ENCODE assay signal across 10 cellular contexts in the genomic region with DNA sequence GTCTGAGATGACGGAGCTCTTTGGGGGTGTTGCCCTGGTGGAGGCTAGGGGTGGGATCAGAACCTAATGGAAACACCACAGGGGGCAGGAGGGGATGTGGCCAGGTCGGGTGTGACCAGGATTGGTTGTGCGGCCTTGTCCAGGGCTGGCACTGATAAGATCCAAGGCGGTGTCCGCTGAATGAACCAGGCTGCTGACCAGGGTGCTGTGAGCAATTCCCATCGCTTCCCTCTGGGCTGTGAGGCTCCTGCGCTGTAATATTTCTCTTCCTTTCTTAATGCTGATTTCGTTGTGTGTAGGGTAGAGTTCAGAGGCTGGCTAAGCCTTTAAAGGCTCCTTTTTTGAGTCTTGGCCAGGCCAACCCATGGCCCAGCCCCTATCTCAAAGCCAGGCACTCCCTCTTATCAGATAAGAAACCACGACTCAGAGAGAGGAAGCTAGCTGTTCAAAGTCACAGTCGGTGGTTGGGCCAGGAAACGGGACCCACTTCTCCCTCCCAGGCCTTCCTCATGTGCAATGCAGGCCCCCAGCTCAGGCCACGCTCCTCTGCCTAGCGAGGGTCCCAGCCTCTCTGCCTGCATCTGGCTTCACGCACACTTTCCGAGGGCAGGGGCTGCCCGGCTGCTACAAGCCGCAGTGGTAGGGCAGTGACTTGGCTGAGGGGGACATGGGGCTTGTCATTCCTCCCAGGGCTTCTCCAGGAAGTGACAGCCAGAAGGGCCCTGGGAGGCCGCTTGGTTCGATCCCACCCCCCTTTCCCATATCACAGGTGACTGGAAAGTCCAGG. TPM values are rescaled to one million over a fixed set of nuclear protein-coding genes. Genes with fewer than 3 reads are reported as not detected.
A peak's percentile ranks its signal among the peaks of the same experiment; 100 is the strongest.
DNase-seq lines count a peak whose midpoint lies in the region; ATAC-seq, FAIRE-seq and TF ChIP-seq lines count a peak whose summit lies in the region.
"Had no signal": no experiment of that assay in that cellular context is flagged by ENCODE, and none has a peak within 500 bp of the region (broad histone marks: within the 10 kb centered on the region; RNA-seq: fewer than 3 reads in every experiment).

No MANE protein-coding gene starts in this region.

- no peak overlapping the region for H3K4ac ChIP-seq in neuronal stem cell (ENCODE audit: low read length)

- TF ChIP-seq POLR2A in H54 (IDR thresholded peaks at IDR 0.05; ENCODE audit: low read depth, low read length): no peak

- H3K4me3 ChIP-seq in SK-N-SH (ENCODE audit: low read depth in 2 of 2, low read length in 1 of 2): no peak overlapping the region
- no peak overlapping the region for H3K4me3 ChIP-seq in neuronal stem cell (ENCODE audit: low read length in 2 of 2)
- H3K4me3 ChIP-seq: ovary had no signal

- DNase-seq in EL (peak; percentile 39), SK-N-SH (peak; percentile 76), amniotic epithelial cell (ENCODE audit: low read depth) (peak; percentile 93), neuronal stem cell (ENCODE audit: low spot score) (no peak), H54 (ENCODE audit: insufficient read length, low spot score) (no peak), mesenteric fat pad (ENCODE audit: low spot score) (no peak)
- DNase-seq: activated B cell treated with CpG ODN at 0.5 μM for 24 hours, ovary had no signal

- H3K9me3 ChIP-seq in SK-N-SH (no peaks in the 10 kb centered on the region), neuronal stem cell (replicated peaks in 1 of 2; ENCODE audit: control insufficient read depth in 2 of 2, insufficient read depth in 1 of 2, low read depth in 1 of 2, low read length in 2 of 2) (no peaks in the 10 kb centered on the region)
- H3K9me3 ChIP-seq: ovary had no signal

- H3K27me3 ChIP-seq in SK-N-SH (ENCODE audit: insufficient read depth) (no peaks in the 10 kb centered on the region), neuronal stem cell (ENCODE audit: control insufficient read depth in 3 of 3, insufficient read depth in 3 of 3, low read depth in 1 of 3, low read length in 3 of 3) (peaks cover 0 to 13% (median 0%) of the 10 kb centered on the region in 3 experiments)
- H3K27me3 ChIP-seq: ovary had no signal

- H3K23ac ChIP-seq in neuronal stem cell (ENCODE audit: low read depth, low read length, poor library complexity): peak overlapping the region; percentile 87

- no peaks in the 10 kb centered on the region for H3K36me3 ChIP-seq in SK-N-SH (replicated peaks in 1 of 2; ENCODE audit: control insufficient read depth in 1 of 2, insufficient read depth in 2 of 2, low read length in 1 of 2)
- H3K36me3 ChIP-seq in neuronal stem cell (replicated peaks in 1 of 2; ENCODE audit: control insufficient read depth in 2 of 2, insufficient read depth in 2 of 2, low read length in 2 of 2): no peaks in the 10 kb centered on the region
- H3K36me3 ChIP-seq: ovary had no signal

- ATAC-seq in HG02623 (IDR thresholded peaks at IDR 0.05; ENCODE audit: unreplicated experiment) (no peak), HG03565 (IDR thresholded peaks at IDR 0.05; ENCODE audit: unreplicated experiment) (no peak)

- CTCF ChIA-PET in SK-N-SH (lab: Yijun Ruan, JAX): interaction anchor here (1.1 to 1.5 kb wide), 4 partner anchors 24 to 663 kb away, joined by 3 read pairs; a partner anchor contains a TSS

- H4K20me1 ChIP-seq in SK-N-SH (ENCODE audit: insufficient read depth): no peaks in the 10 kb centered on the region

- H3K9ac ChIP-seq in SK-N-SH: no peak overlapping the region
- H3K9ac ChIP-seq in neuronal stem cell (ENCODE audit: low read depth, low read length, poor library complexity): no peak overlapping the region

- peaks cover 4 to 36% of the 10 kb centered on the region in 2 experiments; a peak in 2 of 4 replicates for H3K4me1 ChIP-seq in SK-N-SH (ENCODE audit: control insufficient read depth in 1 of 2, insufficient read depth in 2 of 2, low read depth in 1 of 2, low read length in 1 of 2)
- peaks cover 6 to 9% of the 10 kb centered on the region in 2 donors for H3K4me1 ChIP-seq in neuronal stem cell (ENCODE audit: control insufficient read depth in 2 of 2, insufficient read depth in 1 of 2, low read depth in 1 of 2, low read length in 2 of 2)

- H2BK12ac ChIP-seq in neuronal stem cell (ENCODE audit: low read length): peak overlapping the region; percentile 91

- H2BK15ac ChIP-seq in neuronal stem cell (ENCODE audit: low read length): peak overlapping the region; percentile 75

- WGBS in SK-N-SH (ENCODE audit: low lambda C conversion rate): 65% methylated on average over 18 of the region's 19 CpGs
- WGBS in neuronal stem cell (ENCODE audit: extremely low coverage in 2 of 2, insufficient read length in 2 of 2, insufficient replicate concordance in 1 of 2), 2 donors: no CpG with 5 or more reads among the region's 19 CpGs

- peak overlapping the region; percentile 71 for H2AK5ac ChIP-seq in neuronal stem cell (ENCODE audit: low read depth, low read length)

- no peaks in the 10 kb centered on the region for H3K9me2 ChIP-seq in SK-N-SH

- H3K27ac ChIP-seq in SK-N-SH (ENCODE audit: low read depth in 2 of 2, low read length in 1 of 2): no peak overlapping the region; a peak in 1 of 4 replicates
- no peak overlapping the region for H3K27ac ChIP-seq in neuronal stem cell (replicated peaks; ENCODE audit: low read length)
- H3K27ac ChIP-seq: ovary had no signal

- no peaks in the 10 kb centered on the region for H3K79me1 ChIP-seq in neuronal stem cell (ENCODE audit: low read depth, low read length)

- no peak overlapping the region for H2BK120ac ChIP-seq in neuronal stem cell (ENCODE audit: low read depth, low read length)

- H3K14ac ChIP-seq in neuronal stem cell (ENCODE audit: low read length): no peak overlapping the region

- POLR2A ChIA-PET in SK-N-SH (lab: Yijun Ruan, JAX): interaction anchor here (0.6 to 2.1 kb wide), 3 partner anchors 10 to 127 kb away, joined by 3 to 15 read pairs (median 4); no protein-coding TSS in a partner anchor

- no peaks in the 10 kb centered on the region for H3F3A ChIP-seq in SK-N-SH (replicated peaks; ENCODE audit: insufficient read depth)

- no peak overlapping the region for H2BK5ac ChIP-seq in neuronal stem cell (ENCODE audit: low read length)

- no peak for TF ChIP-seq CTCF in SK-N-SH (IDR thresholded peaks at IDR 0.05)

- no peak for TF ChIP-seq RAD21 in SK-N-SH (IDR thresholded peaks at IDR 0.05; ENCODE audit: low read length)

- H3K4me2 ChIP-seq in SK-N-SH (no peak overlapping the region), neuronal stem cell (ENCODE audit: insufficient read depth, low read length, poor library complexity, severe bottlenecking) (no peak overlapping the region)

- H3K79me2 ChIP-seq in SK-N-SH (ENCODE audit: insufficient read depth): no peaks in the 10 kb centered on the region

- H3K18ac ChIP-seq in neuronal stem cell (ENCODE audit: low read length): peak overlapping the region; percentile 93

- H4K8ac ChIP-seq in neuronal stem cell (ENCODE audit: low read depth, low read length): no peak overlapping the region

- FAIRE-seq in H54 (lab: Jason Lieb, UNC): no peak

- no peak; a peak in 1 of 4 replicates for TF ChIP-seq EP300 in SK-N-SH (IDR thresholded peaks at IDR 0.05; ENCODE audit: borderline replicate concordance in 1 of 2, low read depth in 1 of 2, low read length in 1 of 2)

- H2AFZ ChIP-seq in SK-N-SH (ENCODE audit: low read depth): no peak overlapping the region
- peak overlapping the region; percentile 78 for H2AFZ ChIP-seq in neuronal stem cell (ENCODE audit: low read length)

- H4K91ac ChIP-seq in neuronal stem cell (ENCODE audit: low read depth, low read length, poor library complexity): peak overlapping the region; percentile 67

TF ChIP-seq in SK-N-SH, 30 proteins besides CTCF, POLR2A, EP300 and RAD21 (continues in another document):
- TF ChIP-seq NFIC (IDR thresholded peaks at IDR 0.05; ENCODE audit: borderline replicate concordance) (0 out of 2 replicates have a peak, but pooled peaks have one; percentile 27), SMC3 (IDR thresholded peaks at IDR 0.05; ENCODE audit: low read depth, low read length) (no peak), NRF1 (IDR thresholded peaks at IDR 0.05; ENCODE audit: low read depth, low read length) (no peak), TCF12 (IDR thresholded peaks at IDR 0.05) (peak; percentile 49; the same call in 1 of the 2 replicates), CHD2 (IDR thresholded peaks at IDR 0.05; ENCODE audit: low read length, partially characterized antibody) (no peak)
- TF ChIP-seq, protein P1, sequence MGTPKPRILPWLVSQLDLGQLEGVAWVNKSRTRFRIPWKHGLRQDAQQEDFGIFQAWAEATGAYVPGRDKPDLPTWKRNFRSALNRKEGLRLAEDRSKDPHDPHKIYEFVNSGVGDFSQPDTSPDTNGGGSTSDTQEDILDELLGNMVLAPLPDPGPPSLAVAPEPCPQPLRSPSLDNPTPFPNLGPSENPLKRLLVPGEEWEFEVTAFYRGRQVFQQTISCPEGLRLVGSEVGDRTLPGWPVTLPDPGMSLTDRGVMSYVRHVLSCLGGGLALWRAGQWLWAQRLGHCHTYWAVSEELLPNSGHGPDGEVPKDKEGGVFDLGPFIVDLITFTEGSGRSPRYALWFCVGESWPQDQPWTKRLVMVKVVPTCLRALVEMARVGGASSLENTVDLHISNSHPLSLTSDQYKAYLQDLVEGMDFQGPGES (IDR thresholded peaks at IDR 0.05; ENCODE audit: low read depth, low read length): no peak

RNA-seq across cellular contexts. Expression of a gene that starts 26.0 kb away (rescaled TPM):
- polyA plus RNA-seq in SK-N-SH (2012; rRNA removed): 30.1 and 41.7 TPM in 2 replicates
- polyA plus RNA-seq in SK-N-SH (2012; cell fraction: cytosol; rRNA removed): 20.1 and 23.0 TPM in 2 replicates
- 50.5 and 72.9 TPM in 2 replicates for polyA plus RNA-seq in SK-N-SH (2012; cell fraction: nucleus; rRNA removed)
- polyA plus RNA-seq in neuronal stem cell (2013, experiment 1 of 2): 6.6 TPM
- 6.6 TPM for polyA plus RNA-seq in neuronal stem cell (2013, experiment 2 of 2)
- total RNA-seq in mesenteric fat pad: 259 TPM

Comparison
In these comparisons a context has a peak if more than half of its experiments do, and no peak if none do; other contexts are left out.
1. DNase-seq: peak in EL (single experiment), SK-N-SH (single experiment) and amniotic epithelial cell (single experiment); none in neuronal stem cell (single experiment), H54 (single experiment) and mesenteric fat pad (single experiment).